Comparison of ENCODE assay signal across 1 cellular context in genomic region chr6:42047220-42047590, GRCh38.
TF ChIP-seq lines count a peak whose summit lies in the region.

No MANE protein-coding gene starts in this region.

TF ChIP-seq in SK-N-SH treated with all-trans-retinoic acid at 6 μM for 48 hours, 23 proteins besides CTCF, POLR2A, EP300 and RAD21 (continued from another document):
- TF ChIP-seq, protein P1, sequence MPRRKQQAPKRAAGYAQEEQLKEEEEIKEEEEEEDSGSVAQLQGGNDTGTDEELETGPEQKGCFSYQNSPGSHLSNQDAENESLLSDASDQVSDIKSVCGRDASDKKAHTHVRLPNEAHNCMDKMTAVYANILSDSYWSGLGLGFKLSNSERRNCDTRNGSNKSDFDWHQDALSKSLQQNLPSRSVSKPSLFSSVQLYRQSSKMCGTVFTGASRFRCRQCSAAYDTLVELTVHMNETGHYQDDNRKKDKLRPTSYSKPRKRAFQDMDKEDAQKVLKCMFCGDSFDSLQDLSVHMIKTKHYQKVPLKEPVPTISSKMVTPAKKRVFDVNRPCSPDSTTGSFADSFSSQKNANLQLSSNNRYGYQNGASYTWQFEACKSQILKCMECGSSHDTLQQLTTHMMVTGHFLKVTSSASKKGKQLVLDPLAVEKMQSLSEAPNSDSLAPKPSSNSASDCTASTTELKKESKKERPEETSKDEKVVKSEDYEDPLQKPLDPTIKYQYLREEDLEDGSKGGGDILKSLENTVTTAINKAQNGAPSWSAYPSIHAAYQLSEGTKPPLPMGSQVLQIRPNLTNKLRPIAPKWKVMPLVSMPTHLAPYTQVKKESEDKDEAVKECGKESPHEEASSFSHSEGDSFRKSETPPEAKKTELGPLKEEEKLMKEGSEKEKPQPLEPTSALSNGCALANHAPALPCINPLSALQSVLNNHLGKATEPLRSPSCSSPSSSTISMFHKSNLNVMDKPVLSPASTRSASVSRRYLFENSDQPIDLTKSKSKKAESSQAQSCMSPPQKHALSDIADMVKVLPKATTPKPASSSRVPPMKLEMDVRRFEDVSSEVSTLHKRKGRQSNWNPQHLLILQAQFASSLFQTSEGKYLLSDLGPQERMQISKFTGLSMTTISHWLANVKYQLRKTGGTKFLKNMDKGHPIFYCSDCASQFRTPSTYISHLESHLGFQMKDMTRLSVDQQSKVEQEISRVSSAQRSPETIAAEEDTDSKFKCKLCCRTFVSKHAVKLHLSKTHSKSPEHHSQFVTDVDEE (CRISPR knock-in tag; IDR thresholded peaks at IDR 0.05): no peak
- TF ChIP-seq ZNF8 (CRISPR knock-in tag; IDR thresholded peaks at IDR 0.05) (no peak), ISL1 (CRISPR knock-in tag; IDR thresholded peaks at IDR 0.05) (no peak)
